1 cellular context compared by ENCODE assay signal in genomic region chr12:92757599-92758121, GRCh38.
TF ChIP-seq lines count a peak whose summit lies in the region.

No MANE protein-coding gene starts in this region.

TF ChIP-seq in GM12878, 131 proteins besides CTCF, POLR2A, EP300 and RAD21 (continued from another document):
- TF ChIP-seq, protein P1, sequence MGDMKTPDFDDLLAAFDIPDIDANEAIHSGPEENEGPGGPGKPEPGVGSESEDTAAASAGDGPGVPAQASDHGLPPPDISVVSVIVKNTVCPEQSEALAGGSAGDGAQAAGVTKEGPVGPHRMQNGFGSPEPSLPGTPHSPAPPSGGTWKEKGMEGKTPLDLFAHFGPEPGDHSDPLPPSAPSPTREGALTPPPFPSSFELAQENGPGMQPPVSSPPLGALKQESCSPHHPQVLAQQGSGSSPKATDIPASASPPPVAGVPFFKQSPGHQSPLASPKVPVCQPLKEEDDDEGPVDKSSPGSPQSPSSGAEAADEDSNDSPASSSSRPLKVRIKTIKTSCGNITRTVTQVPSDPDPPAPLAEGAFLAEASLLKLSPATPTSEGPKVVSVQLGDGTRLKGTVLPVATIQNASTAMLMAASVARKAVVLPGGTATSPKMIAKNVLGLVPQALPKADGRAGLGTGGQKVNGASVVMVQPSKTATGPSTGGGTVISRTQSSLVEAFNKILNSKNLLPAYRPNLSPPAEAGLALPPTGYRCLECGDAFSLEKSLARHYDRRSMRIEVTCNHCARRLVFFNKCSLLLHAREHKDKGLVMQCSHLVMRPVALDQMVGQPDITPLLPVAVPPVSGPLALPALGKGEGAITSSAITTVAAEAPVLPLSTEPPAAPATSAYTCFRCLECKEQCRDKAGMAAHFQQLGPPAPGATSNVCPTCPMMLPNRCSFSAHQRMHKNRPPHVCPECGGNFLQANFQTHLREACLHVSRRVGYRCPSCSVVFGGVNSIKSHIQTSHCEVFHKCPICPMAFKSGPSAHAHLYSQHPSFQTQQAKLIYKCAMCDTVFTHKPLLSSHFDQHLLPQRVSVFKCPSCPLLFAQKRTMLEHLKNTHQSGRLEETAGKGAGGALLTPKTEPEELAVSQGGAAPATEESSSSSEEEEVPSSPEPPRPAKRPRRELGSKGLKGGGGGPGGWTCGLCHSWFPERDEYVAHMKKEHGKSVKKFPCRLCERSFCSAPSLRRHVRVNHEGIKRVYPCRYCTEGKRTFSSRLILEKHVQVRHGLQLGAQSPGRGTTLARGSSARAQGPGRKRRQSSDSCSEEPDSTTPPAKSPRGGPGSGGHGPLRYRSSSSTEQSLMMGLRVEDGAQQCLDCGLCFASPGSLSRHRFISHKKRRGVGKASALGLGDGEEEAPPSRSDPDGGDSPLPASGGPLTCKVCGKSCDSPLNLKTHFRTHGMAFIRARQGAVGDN (IDR thresholded peaks at IDR 0.05): 0 out of 2 replicates have a peak, but pooled peaks have one; percentile 30
